In the genomic region with DNA sequence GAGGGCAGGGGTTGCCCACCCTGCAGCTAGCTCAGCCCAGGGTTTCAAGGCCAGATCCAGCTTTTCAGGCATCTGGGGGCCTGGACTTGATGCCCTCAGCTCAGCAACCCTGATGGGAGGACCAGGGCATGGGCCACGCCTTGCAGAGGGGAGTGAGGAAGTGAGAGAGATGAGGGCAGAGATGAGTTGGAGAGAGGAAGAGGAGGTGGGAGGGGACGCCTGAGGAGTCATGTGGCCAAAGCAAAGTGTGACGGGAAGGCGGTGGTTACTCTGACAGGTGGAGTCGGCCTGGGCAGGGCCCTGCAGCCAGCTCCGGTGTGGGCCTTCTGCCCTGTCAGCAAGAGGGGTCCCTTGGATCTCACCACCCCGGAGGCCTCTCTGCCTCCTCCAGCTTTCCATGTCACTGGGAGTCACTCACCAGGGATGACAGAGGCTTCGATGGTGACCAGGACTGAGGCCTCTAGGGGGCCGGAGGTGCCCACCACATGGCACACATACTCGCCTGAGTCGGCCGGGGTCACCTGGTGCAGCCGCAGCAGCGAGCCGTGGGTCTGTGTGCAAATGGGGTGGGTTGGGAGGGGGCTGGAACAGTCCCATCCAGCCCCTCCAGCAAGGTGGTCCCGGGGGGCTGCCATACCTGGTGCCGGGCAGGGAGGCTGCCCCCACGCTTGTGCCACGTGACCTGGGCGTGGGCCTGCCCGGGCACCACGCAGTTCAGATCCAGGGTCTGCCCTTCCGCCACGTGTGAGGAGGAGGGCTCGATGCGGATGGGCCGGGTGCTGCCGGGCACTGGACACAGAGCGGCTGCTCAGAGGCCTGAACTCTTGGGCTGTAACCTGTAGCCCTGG, we compare ENCODE assay signal across 14 cellular contexts. TPM values are rescaled to one million over a fixed set of nuclear protein-coding genes. Genes with fewer than 3 reads are reported as not detected.
DNase-seq lines count a peak whose midpoint lies in the region; ATAC-seq, FAIRE-seq and TF ChIP-seq lines count a peak whose summit lies in the region.
"Had no signal": no experiment of that assay in that cellular context is flagged by ENCODE, and none has a peak within 500 bp of the region (broad histone marks: within the 10 kb centered on the region; RNA-seq: fewer than 3 reads in every experiment).

No MANE protein-coding gene starts in this region.

- H3K4me1 ChIP-seq in MM.1S (ENCODE audit: low read length) = no peaks in the 10 kb centered on the region
- H3K4me1 ChIP-seq: BE2C, SJSA1, uterus had no signal

- no peaks in the 10 kb centered on the region for H4K20me1 ChIP-seq in MM.1S (ENCODE audit: insufficient read depth, low read length)

- no peaks in the 10 kb centered on the region for H3K9me3 ChIP-seq in MM.1S (replicated peaks; ENCODE audit: insufficient read depth, low read length)
- H3K9me3 ChIP-seq: BE2C, SJSA1, uterus had no signal

- no peak overlapping the region for H3K4me3 ChIP-seq in HL-60 (replicated peaks; ENCODE audit: insufficient read depth, low read length)
- no peak overlapping the region for H3K4me3 ChIP-seq in MM.1S (ENCODE audit: low read length)
- H3K4me3 ChIP-seq: SJSA1, uterus had no signal

- no peaks in the 10 kb centered on the region for H3K9me3 Mint-ChIP-seq in activated CD4-positive, alpha-beta memory T cell treated with anti-CD3 and anti-CD28 coated beads, Interleukin-2, amount 10 ng/mL, durations not matched to agents 7 days and 5 days
- H3K9me3 Mint-ChIP-seq: activated naive CD4-positive, alpha-beta T cell treated with anti-CD3 and anti-CD28 coated beads, Interleukin-2, amount 50 U/mL, for 24 hours had no signal

- peaks cover 11% of the 10 kb centered on the region for H3K4me1 Mint-ChIP-seq in activated CD4-positive, alpha-beta memory T cell treated with anti-CD3 and anti-CD28 coated beads, Interleukin-2, amount 10 ng/mL, durations not matched to agents 7 days and 5 days
- H3K4me1 Mint-ChIP-seq: activated naive CD4-positive, alpha-beta T cell treated with anti-CD3 and anti-CD28 coated beads, Interleukin-2, amount 50 U/mL, for 24 hours had no signal

- POLR2A ChIA-PET in activated CD4-positive, alpha-beta memory T cell treated with anti-CD3 and anti-CD28 coated beads, Interleukin-2, amount 10 ng/mL, durations not matched to agents 7 days and 5 days (lab: Charles Lee) = no interaction called here

- DNase-seq in GM10266 (ENCODE audit: extremely low spot score) (peak; percentile 79), GM19239 (ENCODE audit: insufficient read length, low spot score) (peak; percentile 61), HL-60 (ENCODE audit: low read depth in 1 of 2, low spot score in 1 of 2) (peak; percentile 14 to 77), Kasumi-1 (lab: John Stamatoyannopoulos, UW) (no peak), MM.1S (no peak), COLO829 (ENCODE audit: low spot score) (no peak)
- DNase-seq in activated CD4-positive, alpha-beta memory T cell treated with anti-CD3 and anti-CD28 coated beads, Interleukin-2, amount 10 ng/mL, durations not matched to agents 7 days and 5 days = peak; percentile 33
- DNase-seq: BE2C, IMR-90, islet precursor cell, uterus had no signal

- FAIRE-seq in GM19239 (lab: Jason Lieb, UNC) = peak; percentile 45

- no peaks in the 10 kb centered on the region for H3K79me2 ChIP-seq in MM.1S (ENCODE audit: low read length)

- H3K27ac Mint-ChIP-seq in activated CD4-positive, alpha-beta memory T cell treated with anti-CD3 and anti-CD28 coated beads, Interleukin-2, amount 10 ng/mL, durations not matched to agents 7 days and 5 days = peak overlapping the region; percentile 47

- H3F3A ChIP-seq in MM.1S (ENCODE audit: insufficient read depth, low read length) = no peaks in the 10 kb centered on the region

- no peaks in the 10 kb centered on the region for H3K36me3 Mint-ChIP-seq in activated CD4-positive, alpha-beta memory T cell treated with anti-CD3 and anti-CD28 coated beads, Interleukin-2, amount 10 ng/mL, durations not matched to agents 7 days and 5 days (ENCODE audit: low read depth)
- H3K36me3 Mint-ChIP-seq: activated naive CD4-positive, alpha-beta T cell treated with anti-CD3 and anti-CD28 coated beads, Interleukin-2, amount 50 U/mL, for 24 hours had no signal

- H3K9me2 ChIP-seq in MM.1S (replicated peaks; ENCODE audit: insufficient read depth, low read length) = no peaks in the 10 kb centered on the region

- no peak overlapping the region for H3K4me3 Mint-ChIP-seq in activated CD4-positive, alpha-beta memory T cell treated with anti-CD3 and anti-CD28 coated beads, Interleukin-2, amount 10 ng/mL, durations not matched to agents 7 days and 5 days
- H3K4me3 Mint-ChIP-seq: activated naive CD4-positive, alpha-beta T cell treated with anti-CD3 and anti-CD28 coated beads, Interleukin-2, amount 50 U/mL, for 24 hours had no signal

- H3K27ac ChIP-seq in HL-60 (replicated peaks) = no peak overlapping the region
- no peak overlapping the region for H3K27ac ChIP-seq in MM.1S (ENCODE audit: low read length)
- H3K27ac ChIP-seq: SJSA1, uterus had no signal

- no peak overlapping the region for H3K4me2 ChIP-seq in MM.1S (ENCODE audit: low read depth, low read length)

- H3K36me3 ChIP-seq in MM.1S (replicated peaks; ENCODE audit: insufficient read depth, low read length) = no peaks in the 10 kb centered on the region
- H3K36me3 ChIP-seq: BE2C, uterus had no signal

- no peak overlapping the region for H2AFZ ChIP-seq in MM.1S (ENCODE audit: low read length)

- ATAC-seq in HG03139 (IDR thresholded peaks at IDR 0.05; ENCODE audit: unreplicated experiment) = no peak

- CTCF ChIA-PET in activated CD4-positive, alpha-beta memory T cell treated with anti-CD3 and anti-CD28 coated beads, Interleukin-2, amount 10 ng/mL, durations not matched to agents 7 days and 5 days (lab: Charles Lee) = no interaction called here

- no peaks in the 10 kb centered on the region for H3K27me3 Mint-ChIP-seq in activated CD4-positive, alpha-beta memory T cell treated with anti-CD3 and anti-CD28 coated beads, Interleukin-2, amount 10 ng/mL, durations not matched to agents 7 days and 5 days
- H3K27me3 Mint-ChIP-seq: activated naive CD4-positive, alpha-beta T cell treated with anti-CD3 and anti-CD28 coated beads, Interleukin-2, amount 50 U/mL, for 24 hours had no signal

- TF ChIP-seq CTCF in GM10266 (IDR thresholded peaks at IDR 0.05; ENCODE audit: control insufficient read depth, insufficient read depth, low read depth, missing control alignments) (no peak), HL-60 (IDR thresholded peaks at IDR 0.05; ENCODE audit: insufficient read depth, low read length) (no peak), MM.1S (IDR thresholded peaks at IDR 0.05; ENCODE audit: low read length) (no peak)

- no peak overlapping the region for H3K9ac ChIP-seq in MM.1S (ENCODE audit: low read length)

- H3K27me3 ChIP-seq in HL-60 (ENCODE audit: insufficient read depth, poor library complexity, severe bottlenecking) = no peaks in the 10 kb centered on the region
- no peaks in the 10 kb centered on the region for H3K27me3 ChIP-seq in MM.1S (replicated peaks; ENCODE audit: insufficient read depth, low read length)
- H3K27me3 ChIP-seq: BE2C, SJSA1, uterus had no signal

RNA-seq across cellular contexts. Expression of a gene that starts 40.4 kb away (rescaled TPM):
- total RNA-seq in activated CD4-positive, alpha-beta memory T cell treated with anti-CD3 and anti-CD28 coated beads, Interleukin-2, amount 10 ng/mL, durations not matched to agents 7 days and 5 days = not detected
- total RNA-seq: IMR-90, SJSA1 had no signal

Comparison
In these comparisons a context has a peak if more than half of its experiments do, and no peak if none do; other contexts are left out.
1. DNase-seq: peak in GM10266 (single experiment), GM19239 (single experiment), HL-60 (2 of 2) and activated CD4-positive, alpha-beta memory T cell treated with anti-CD3 and anti-CD28 coated beads, Interleukin-2, amount 10 ng/mL, durations not matched to agents 7 days and 5 days (single experiment); none in Kasumi-1 (0 of 2), MM.1S (single experiment) and COLO829 (single experiment).